19 cellular contexts compared by ENCODE assay signal in genomic region chr16:78522327-78522726, GRCh38.
DNase-seq lines count a peak whose midpoint lies in the region; ATAC-seq lines count a peak whose summit lies in the region.
"Had no signal": no experiment of that assay in that cellular context is flagged by ENCODE, and none has a peak within 500 bp of the region (broad histone marks: within the 10 kb centered on the region; RNA-seq: fewer than 3 reads in every experiment).

No MANE protein-coding gene starts in this region.

- no peaks in the 10 kb centered on the region for H3K36me3 Mint-ChIP-seq in activated T-cell treated with anti-CD3 and anti-CD28 coated beads, Interleukin-2, amount 50 U/mL, for 24 hours (ENCODE audit: low read depth)

- no peaks in the 10 kb centered on the region for H3K9me3 Mint-ChIP-seq in activated T-cell treated with anti-CD3 and anti-CD28 coated beads, Interleukin-2, amount 50 U/mL, for 24 hours
- H3K9me3 Mint-ChIP-seq: T-helper 2 cell treated with Interferon-gamma antibody and Interleukin-4, amounts not matched to agents 5 μg/mL and 100 μg/mL, for 36 hours had no signal

- no peak overlapping the region for H3K4me3 Mint-ChIP-seq in activated T-cell treated with anti-CD3 and anti-CD28 coated beads, Interleukin-2, amount 50 U/mL, for 24 hours
- H3K4me3 Mint-ChIP-seq: T-helper 2 cell treated with Interferon-gamma antibody and Interleukin-4, amounts not matched to agents 5 μg/mL and 100 μg/mL, for 36 hours had no signal

- no peaks in the 10 kb centered on the region for H3K4me1 Mint-ChIP-seq in activated T-cell treated with anti-CD3 and anti-CD28 coated beads, Interleukin-2, amount 50 U/mL, for 24 hours (ENCODE audit: low read depth)

- no peak overlapping the region for H3K27ac Mint-ChIP-seq in activated T-cell treated with anti-CD3 and anti-CD28 coated beads, Interleukin-2, amount 50 U/mL, for 24 hours
- H3K27ac Mint-ChIP-seq: T-helper 2 cell treated with Interferon-gamma antibody and Interleukin-4, amounts not matched to agents 5 μg/mL and 100 μg/mL, for 36 hours had no signal

- peak; percentile 83 for DNase-seq in SHP77 treated with DMSO at 0.1 percent for 48 hours (lab: John Stamatoyannopoulos, UW)
- DNase-seq in activated T-cell treated with anti-CD3 and anti-CD28 coated beads, Interleukin-2, amount 50 U/mL, for 24 hours: no peak
- DNase-seq in AG20443 (ENCODE audit: low spot score): no peak
- DNase-seq: activated CD4-positive, alpha-beta T cell treated with anti-CD3 and anti-CD28 coated beads, Interleukin-2, amount 50 U/mL, for 1 hour; activated T-cell treated with anti-CD3 and anti-CD28 coated beads, Interleukin-2, amount 50 U/mL, for 48 hours; AML-193; central memory CD4-positive, alpha-beta T cell; effector memory CD4-positive, alpha-beta T cell; GM23248; left ventricle myocardium superior; NCI-H187 treated with DMSO at 0.1 percent for 48 hours; NCI-H82; SIG-M5 had no signal

- H3K27me3 Mint-ChIP-seq in activated T-cell treated with anti-CD3 and anti-CD28 coated beads, Interleukin-2, amount 50 U/mL, for 24 hours: no peaks in the 10 kb centered on the region

- ATAC-seq in GM18520 (IDR thresholded peaks at IDR 0.05; ENCODE audit: unreplicated experiment): peak; percentile 50
- peak; percentile 88 for ATAC-seq in GM19463 (IDR thresholded peaks at IDR 0.05; ENCODE audit: unreplicated experiment)
- ATAC-seq in HG03159 (IDR thresholded peaks at IDR 0.05; ENCODE audit: unreplicated experiment): peak; percentile 84
- no peak for ATAC-seq in GM18519 (IDR thresholded peaks at IDR 0.05; ENCODE audit: low FRiP score, unreplicated experiment)
- no peak for ATAC-seq in activated CD4-positive, CD25-positive, alpha-beta regulatory T cell treated with anti-CD3 and anti-CD28 coated beads, Interleukin-2, amount 50 U/mL, for 24 hours
- ATAC-seq: left ventricle myocardium superior had no signal

Comparison
In these comparisons a context has a peak if more than half of its experiments do, and no peak if none do; other contexts are left out.
1. ATAC-seq: peak in GM18520 (single experiment), GM19463 (single experiment) and HG03159 (single experiment); none in GM18519 (single experiment) and activated CD4-positive, CD25-positive, alpha-beta regulatory T cell treated with anti-CD3 and anti-CD28 coated beads, Interleukin-2, amount 50 U/mL, for 24 hours (0 of 2).